Comparison of ENCODE assay signal across 11 cellular contexts in genomic region chr1:148722758-148723157, GRCh38. TPM values are rescaled to one million over a fixed set of nuclear protein-coding genes. Genes with fewer than 3 reads are reported as not detected.
DNase-seq lines count a peak whose midpoint lies in the region; ATAC-seq, FAIRE-seq and TF ChIP-seq lines count a peak whose summit lies in the region.
"Not testable (repeated sequence)": the region's sequence is repeated elsewhere in the genome, so short reads cannot be mapped to it uniquely, and the experiment has no call there.
"Had no signal": no experiment of that assay in that cellular context is flagged by ENCODE, and none has a peak within 500 bp of the region (broad histone marks: within the 10 kb centered on the region; RNA-seq: fewer than 3 reads in every experiment).

No MANE protein-coding gene starts in this region.

- H3K36me3 Mint-ChIP-seq in naive B cell: not testable (repeated sequence)

- H3K4me1 Mint-ChIP-seq in naive B cell: not testable (repeated sequence)

- not testable (repeated sequence) for H3K79me2 ChIP-seq in OCI-LY3 (ENCODE audit: low read length); GM12878 (ENCODE audit: control insufficient read depth, insufficient read depth, low read length)

- not testable (repeated sequence) for H3K27ac Mint-ChIP-seq in naive B cell

- in situ Hi-C loops in GM12878 (cut with MboI): not testable (repeated sequence)

- not testable (repeated sequence) for H3K9ac ChIP-seq in OCI-LY3 (ENCODE audit: low read length); GM12878 (ENCODE audit: control insufficient read depth, insufficient read depth, low read length)

- H3K4me1 ChIP-seq in A549; OCI-LY3 (ENCODE audit: low read length); GM12878 (ENCODE audit: control insufficient read depth, insufficient read depth, low read length); upper lobe of right lung: not testable (repeated sequence)

- not testable (repeated sequence) for H3K9me3 ChIP-seq in A549; OCI-LY3 (ENCODE audit: insufficient read depth, low read length); GM12878 (replicated peaks; ENCODE audit: control insufficient read depth, insufficient read depth, low read length); upper lobe of right lung

- intact Hi-C loops in GM12878 (cut with micrococcal nuclease; ENCODE audit: unreplicated experiment); upper lobe of right lung (cut with DNase I): not testable (repeated sequence)

- not testable (repeated sequence) for H3K4me3 Mint-ChIP-seq in naive B cell

- H3K27me3 ChIP-seq in OCI-LY3 (ENCODE audit: low read depth, low read length); GM12878 (replicated peaks in 1 of 2; ENCODE audit: control insufficient read depth in 2 of 2, insufficient read depth in 2 of 2, low read length in 1 of 2); upper lobe of right lung: not testable (repeated sequence)

- FAIRE-seq in A549 (lab: Jason Lieb, UNC); GM12878 (lab: Jason Lieb, UNC): not testable (repeated sequence)
- FAIRE-seq in GM12892 (lab: Jason Lieb, UNC): peak; percentile 79

- not testable (repeated sequence) for TF ChIP-seq POLR2A in A549 (IDR thresholded peaks at IDR 0.05; ENCODE audit: low read length); GM12892 (IDR thresholded peaks at IDR 0.05; ENCODE audit: low read depth, low read length); GM12878 (IDR thresholded peaks at IDR 0.05; ENCODE audit: low read depth, low read length)

- H3K27ac ChIP-seq in A549; OCI-LY3 (ENCODE audit: low read length); GM12878 (ENCODE audit: control insufficient read depth, insufficient read depth); upper lobe of right lung: not testable (repeated sequence)

- not testable (repeated sequence) for TF ChIP-seq RAD21 in A549 (conservative IDR thresholded peaks at IDR 0.05 in 1 of 2, IDR thresholded peaks at IDR 0.05 in 1 of 2); GM12878 (IDR thresholded peaks at IDR 0.05; ENCODE audit: insufficient read depth, low read depth, low read length)

- not testable (repeated sequence) for H3K4me2 ChIP-seq in A549; GM12878 (ENCODE audit: control insufficient read depth, insufficient read depth)
- H3K4me2 ChIP-seq in OCI-LY3 (ENCODE audit: low read length): peak overlapping the region; percentile 47; the same call in 1 of the 2 replicates

- H3K4me3 ChIP-seq in A549; OCI-LY3 (ENCODE audit: low read length); GM12878; upper lobe of right lung: not testable (repeated sequence)

- SMC1A ChIA-PET in GM12878 (lab: Charles Lee; ENCODE audit: uncharacterized antibody, unreplicated experiment): not testable (repeated sequence)

- BruUV-seq in GM12878 (replicated peaks; lab: Mats Ljungman, UMichigan): not testable (repeated sequence)

- not testable (repeated sequence) for H4K20me1 ChIP-seq in OCI-LY3 (ENCODE audit: insufficient read depth, low read length); GM12878 (ENCODE audit: control insufficient read depth, insufficient read depth)

- no CpG with 5 or more reads among the region's 2 CpGs for WGBS in A549 (ENCODE audit: missing lambda C conversion rate)
- WGBS in GM12878 (ENCODE audit: insufficient coverage, insufficient replicate concordance, low lambda C conversion rate, missing lambda C conversion rate): no CpG with 5 or more reads among the region's 2 CpGs

- CTCF ChIA-PET in A549 (lab: Yijun Ruan, JAX); GM12878 (lab: Yijun Ruan, JAX): not testable (repeated sequence)

- ATAC-seq in A549 (peak; percentile 17 to 30; a peak in 2 of 6 replicates), HG02885 (IDR thresholded peaks at IDR 0.05; ENCODE audit: poor library complexity, unreplicated experiment) (peak; percentile 54), GM12878 (peak; percentile 64), esophagus mucosa (peak; percentile 35), naive B cell (ENCODE audit: low read depth in 2 of 2) (peak; percentile 86 to 89), upper lobe of right lung (peak; percentile 28)

- not testable (repeated sequence) for TF ChIP-seq CTCF in A549 (IDR thresholded peaks at IDR 0.05); OCI-LY3 (IDR thresholded peaks at IDR 0.05; ENCODE audit: low read depth, low read length); GM12878 (IDR thresholded peaks at IDR 0.05 in 2 of 3, conservative IDR thresholded peaks at IDR 0.05 in 1 of 3; ENCODE audit: control insufficient read depth in 2 of 3, extremely low read depth in 1 of 3, insufficient read depth in 1 of 3, low read depth in 3 of 3, low read length in 3 of 3); upper lobe of right lung (IDR thresholded peaks at IDR 0.05)

- POLR2A ChIA-PET in A549 (lab: Yijun Ruan, JAX); GM12878 (lab: Charles Lee): not testable (repeated sequence)

- not testable (repeated sequence) for DNase-seq in A549 (ENCODE audit: low read depth in 1 of 2, low spot score in 1 of 2); GM12892 (ENCODE audit: insufficient read length); GM12878 (ENCODE audit: low read depth, low spot score); naive B cell; upper lobe of right lung

- H3K36me3 ChIP-seq in OCI-LY3 (replicated peaks; ENCODE audit: low read depth, low read length); GM12878 (ENCODE audit: control insufficient read depth in 2 of 2, insufficient read depth in 2 of 2, low read length in 1 of 2); upper lobe of right lung: not testable (repeated sequence)

- RAD21 ChIA-PET in GM12878 (lab: Charles Lee; ENCODE audit: unreplicated experiment): not testable (repeated sequence)

- not testable (repeated sequence) for H2AFZ ChIP-seq in OCI-LY3 (ENCODE audit: low read depth, low read length); GM12878 (ENCODE audit: control insufficient read depth, low read depth, low read length)

- not testable (repeated sequence) for H3K9me3 Mint-ChIP-seq in naive B cell

- TF ChIP-seq EP300 in A549 (IDR thresholded peaks at IDR 0.05); GM12878 (IDR thresholded peaks at IDR 0.05; ENCODE audit: borderline replicate concordance in 1 of 2, control insufficient read depth in 1 of 2, low read depth in 2 of 2, low read length in 2 of 2): not testable (repeated sequence)

- H3K27me3 Mint-ChIP-seq in naive B cell: not testable (repeated sequence)

RNA-seq across cellular contexts. Expression of gene NUDT4B, which starts 25.8 kb away (rescaled TPM):
- polyA plus RNA-seq in A549 (2011; rRNA removed): 10.2 and 11.6 TPM in 2 replicates
- 7.8 and 8.0 TPM in 2 replicates for polyA plus RNA-seq in A549 (2012; cell fraction: cytosol; rRNA removed)
- 1.1 and 1.8 TPM in 2 replicates for polyA plus RNA-seq in A549 (2012; cell fraction: nucleus; rRNA removed)
- 1.5 to 2.3 TPM (median 1.7 TPM) in 3 replicates for polyA plus RNA-seq in A549 (2017; fragmentation: RNase III; extraction: RNeasy Plus Mini Kit Qiagen cat#74134 plus additional on column Dnase treatment)
- polyA minus RNA-seq in A549 (2011; rRNA and poly(A)+ RNA removed): 4.0 and 4.3 TPM in 2 replicates
- polyA plus RNA-seq in GM12892 (2012; ENCODE audit: missing spikeins): 5.9 TPM
- 3.0 and 4.9 TPM in 2 replicates for total RNA-seq in GM12878 (2013; cell fraction: nucleolus; rRNA removed)
- total RNA-seq in GM12878 (2014; rRNA removed): 5.1 and 11.8 TPM in 2 replicates
- total RNA-seq in GM12878 (2014; rRNA removed; fragmentation: Illumina TruSeq; extraction: Trizol): 0.18 and 0.67 TPM in 2 replicates
- not detected in 2 replicates for total RNA-seq in GM12878 (2021)
- polyA plus RNA-seq in GM12878 (2011; ENCODE audit: low read depth): 6.4 TPM
- polyA plus RNA-seq in GM12878 (2011; rRNA removed): 0.82 and 25.5 TPM in 2 replicates
- polyA plus RNA-seq in GM12878 (2011; cell fraction: cytosol; rRNA removed): 21.5 and 26.6 TPM in 2 replicates
- 6.2 and 6.8 TPM in 2 replicates for polyA plus RNA-seq in GM12878 (2011; cell fraction: nucleus; rRNA removed)
- polyA plus RNA-seq in GM12878 (2012): 0.79 and 4.0 TPM in 2 replicates
- polyA plus RNA-seq in GM12878 (2014; fragmentation: Illumina TruSeq; extraction: Trizol): 5.2 and 7.1 TPM in 2 replicates
- polyA plus RNA-seq in GM12878 (2014; fragmentation: Nextera tagmentation; extraction: Ambion mirVana): under 1 TPM in 1 of 2 experiments, not detected in 1; 0.11 TPM
- 5.1 and 7.3 TPM in 2 replicates for polyA plus RNA-seq in GM12878 (2014; rRNA removed)
- 10 to 100 TPM in 1 of 2 experiments, 1 to 10 TPM in 1; 1.5 to 10.7 TPM for polyA plus RNA-seq in GM12878 (2016; fragmentation: Nextera tagmentation; extraction: Ambion mirVana)
- 8.0 and 22.8 TPM in 2 replicates for polyA minus RNA-seq in GM12878 (2011; rRNA and poly(A)+ RNA removed)
- 5.2 TPM in 1 of 2 replicates, not detected in the other for polyA minus RNA-seq in GM12878 (2011; cell fraction: cytosol; rRNA and poly(A)+ RNA removed)
- polyA minus RNA-seq in GM12878 (2011; cell fraction: nucleus; rRNA and poly(A)+ RNA removed): 0.36 and 0.48 TPM in 2 replicates
- total RNA-seq in esophagus mucosa: not detected
- polyA plus RNA-seq in naive B cell (ENCODE audit: low read depth in 6 of 6): 10 to 100 TPM in 1 of 6 donors, 1 to 10 TPM in 5; 5.6 to 12.2 (median 8.2) TPM
- total RNA-seq in upper lobe of right lung: 1.8 TPM
- total RNA-seq: A673, H1, H9 had no signal

Comparison
In these comparisons a context has a peak if more than half of its experiments do, and no peak if none do; other contexts are left out.
1. ATAC-seq: peak in every context shown above with its lines; median percentile 88 in naive B cell; 64 in GM12878; 54 in HG02885; 35 in esophagus mucosa; 28 in upper lobe of right lung; 24 in A549.